ENCODE assay signal across 1 cellular context in the genomic region with DNA sequence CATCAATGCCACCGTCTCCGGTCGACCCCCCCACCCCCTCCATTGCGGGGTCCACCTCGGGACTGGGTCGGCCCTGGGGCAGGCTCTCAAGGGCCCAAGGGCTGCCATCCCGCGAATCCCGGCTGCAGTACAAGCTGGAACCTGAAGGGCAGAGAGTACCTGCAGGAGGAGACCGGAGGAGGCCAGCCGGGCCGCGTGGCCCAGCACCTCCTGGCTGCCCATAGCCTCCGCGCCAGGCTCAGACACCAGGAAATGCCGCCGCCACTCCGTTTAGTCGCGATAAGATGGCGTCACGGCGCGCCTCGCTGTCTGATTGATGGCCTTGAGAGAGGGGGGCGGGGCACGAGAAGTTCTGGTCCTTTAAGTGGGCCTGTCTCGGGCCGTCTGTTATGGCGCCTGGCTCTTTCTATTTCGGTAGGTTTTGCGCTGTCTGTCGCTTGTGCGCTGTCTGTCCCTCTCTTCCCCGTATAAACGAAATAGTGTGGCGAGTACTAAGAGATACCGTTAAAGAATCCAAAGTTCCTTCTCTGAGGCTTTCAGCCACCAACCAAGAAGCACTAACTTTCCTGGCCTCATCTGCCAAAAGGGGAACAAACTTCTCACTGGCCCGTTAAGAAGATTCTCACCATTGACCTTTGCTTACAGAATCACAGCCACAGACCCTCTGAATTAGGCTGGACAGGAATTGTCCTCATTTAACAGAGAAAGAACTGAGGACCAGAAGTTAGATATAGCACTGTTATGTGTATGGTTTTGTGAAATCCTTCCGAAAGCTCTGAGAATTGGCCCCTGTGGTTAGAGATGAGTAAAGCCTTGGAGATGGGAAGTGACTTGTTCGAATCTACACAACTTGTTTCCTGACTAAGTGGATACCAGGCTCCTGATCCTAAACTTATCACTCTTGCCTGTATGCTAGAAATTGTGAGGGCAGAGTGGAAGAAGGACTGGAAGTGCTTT.
A peak's percentile ranks its signal among the peaks of the same experiment; 100 is the strongest.
TF ChIP-seq lines count a peak whose summit lies in the region.

TSS of gene RFT1 (minus strand) at position 257 of the 957 bp plus-strand sequence. CDS start at position 222, 35 bp downstream.

TF ChIP-seq in HepG2, 621 proteins besides CTCF, POLR2A, EP300 and RAD21 (continued from another document and continues in another):
- TF ChIP-seq, protein P1, sequence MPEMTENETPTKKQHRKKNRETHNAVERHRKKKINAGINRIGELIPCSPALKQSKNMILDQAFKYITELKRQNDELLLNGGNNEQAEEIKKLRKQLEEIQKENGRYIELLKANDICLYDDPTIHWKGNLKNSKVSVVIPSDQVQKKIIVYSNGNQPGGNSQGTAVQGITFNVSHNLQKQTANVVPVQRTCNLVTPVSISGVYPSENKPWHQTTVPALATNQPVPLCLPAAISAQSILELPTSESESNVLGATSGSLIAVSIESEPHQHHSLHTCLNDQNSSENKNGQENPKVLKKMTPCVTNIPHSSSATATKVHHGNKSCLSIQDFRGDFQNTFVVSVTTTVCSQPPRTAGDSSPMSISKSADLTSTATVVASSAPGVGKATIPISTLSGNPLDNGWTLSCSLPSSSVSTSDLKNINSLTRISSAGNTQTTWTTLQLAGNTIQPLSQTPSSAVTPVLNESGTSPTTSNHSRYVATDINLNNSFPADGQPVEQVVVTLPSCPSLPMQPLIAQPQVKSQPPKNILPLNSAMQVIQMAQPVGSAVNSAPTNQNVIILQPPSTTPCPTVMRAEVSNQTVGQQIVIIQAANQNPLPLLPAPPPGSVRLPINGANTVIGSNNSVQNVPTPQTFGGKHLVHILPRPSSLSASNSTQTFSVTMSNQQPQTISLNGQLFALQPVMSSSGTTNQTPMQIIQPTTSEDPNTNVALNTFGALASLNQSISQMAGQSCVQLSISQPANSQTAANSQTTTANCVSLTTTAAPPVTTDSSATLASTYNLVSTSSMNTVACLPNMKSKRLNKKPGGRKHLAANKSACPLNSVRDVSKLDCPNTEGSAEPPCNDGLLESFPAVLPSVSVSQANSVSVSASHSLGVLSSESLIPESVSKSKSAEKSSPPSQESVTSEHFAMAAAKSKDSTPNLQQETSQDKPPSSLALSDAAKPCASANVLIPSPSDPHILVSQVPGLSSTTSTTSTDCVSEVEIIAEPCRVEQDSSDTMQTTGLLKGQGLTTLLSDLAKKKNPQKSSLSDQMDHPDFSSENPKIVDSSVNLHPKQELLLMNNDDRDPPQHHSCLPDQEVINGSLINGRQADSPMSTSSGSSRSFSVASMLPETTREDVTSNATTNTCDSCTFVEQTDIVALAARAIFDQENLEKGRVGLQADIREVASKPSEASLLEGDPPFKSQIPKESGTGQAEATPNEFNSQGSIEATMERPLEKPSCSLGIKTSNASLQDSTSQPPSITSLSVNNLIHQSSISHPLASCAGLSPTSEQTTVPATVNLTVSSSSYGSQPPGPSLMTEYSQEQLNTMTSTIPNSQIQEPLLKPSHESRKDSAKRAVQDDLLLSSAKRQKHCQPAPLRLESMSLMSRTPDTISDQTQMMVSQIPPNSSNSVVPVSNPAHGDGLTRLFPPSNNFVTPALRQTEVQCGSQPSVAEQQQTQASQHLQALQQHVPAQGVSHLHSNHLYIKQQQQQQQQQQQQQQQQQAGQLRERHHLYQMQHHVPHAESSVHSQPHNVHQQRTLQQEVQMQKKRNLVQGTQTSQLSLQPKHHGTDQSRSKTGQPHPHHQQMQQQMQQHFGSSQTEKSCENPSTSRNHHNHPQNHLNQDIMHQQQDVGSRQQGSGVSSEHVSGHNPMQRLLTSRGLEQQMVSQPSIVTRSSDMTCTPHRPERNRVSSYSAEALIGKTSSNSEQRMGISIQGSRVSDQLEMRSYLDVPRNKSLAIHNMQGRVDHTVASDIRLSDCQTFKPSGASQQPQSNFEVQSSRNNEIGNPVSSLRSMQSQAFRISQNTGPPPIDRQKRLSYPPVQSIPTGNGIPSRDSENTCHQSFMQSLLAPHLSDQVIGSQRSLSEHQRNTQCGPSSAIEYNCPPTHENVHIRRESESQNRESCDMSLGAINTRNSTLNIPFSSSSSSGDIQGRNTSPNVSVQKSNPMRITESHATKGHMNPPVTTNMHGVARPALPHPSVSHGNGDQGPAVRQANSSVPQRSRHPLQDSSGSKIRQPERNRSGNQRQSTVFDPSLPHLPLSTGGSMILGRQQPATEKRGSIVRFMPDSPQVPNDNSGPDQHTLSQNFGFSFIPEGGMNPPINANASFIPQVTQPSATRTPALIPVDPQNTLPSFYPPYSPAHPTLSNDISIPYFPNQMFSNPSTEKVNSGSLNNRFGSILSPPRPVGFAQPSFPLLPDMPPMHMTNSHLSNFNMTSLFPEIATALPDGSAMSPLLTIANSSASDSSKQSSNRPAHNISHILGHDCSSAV (CRISPR knock-in tag; IDR thresholded peaks at IDR 0.05; ENCODE audit: borderline replicate concordance) = 0 out of 2 replicates have a peak, but pooled peaks have one; percentile 48
- TF ChIP-seq ZNF17 (CRISPR knock-in tag; IDR thresholded peaks at IDR 0.05) = 0 out of 2 replicates have a peak, but pooled peaks have one; percentile 80
- peak; percentile 76 for TF ChIP-seq MED8 (CRISPR knock-in tag; IDR thresholded peaks at IDR 0.05; ENCODE audit: insufficient replicate concordance)
- TF ChIP-seq ZSCAN31 (CRISPR knock-in tag; IDR thresholded peaks at IDR 0.05; ENCODE audit: low read depth) = peak; percentile 38
- TF ChIP-seq ZNF768 (CRISPR knock-in tag; IDR thresholded peaks at IDR 0.05) = peak; percentile 77; the same call in 1 of the 2 replicates
- TF ChIP-seq ZNF326 (CRISPR knock-in tag; IDR thresholded peaks at IDR 0.05; ENCODE audit: borderline replicate concordance) = no peak
- TF ChIP-seq SOX6 (IDR thresholded peaks at IDR 0.05) = no peak
- TF ChIP-seq SOX6 (CRISPR knock-in tag; IDR thresholded peaks at IDR 0.05) = peak; percentile 75
- TF ChIP-seq, protein P2, sequence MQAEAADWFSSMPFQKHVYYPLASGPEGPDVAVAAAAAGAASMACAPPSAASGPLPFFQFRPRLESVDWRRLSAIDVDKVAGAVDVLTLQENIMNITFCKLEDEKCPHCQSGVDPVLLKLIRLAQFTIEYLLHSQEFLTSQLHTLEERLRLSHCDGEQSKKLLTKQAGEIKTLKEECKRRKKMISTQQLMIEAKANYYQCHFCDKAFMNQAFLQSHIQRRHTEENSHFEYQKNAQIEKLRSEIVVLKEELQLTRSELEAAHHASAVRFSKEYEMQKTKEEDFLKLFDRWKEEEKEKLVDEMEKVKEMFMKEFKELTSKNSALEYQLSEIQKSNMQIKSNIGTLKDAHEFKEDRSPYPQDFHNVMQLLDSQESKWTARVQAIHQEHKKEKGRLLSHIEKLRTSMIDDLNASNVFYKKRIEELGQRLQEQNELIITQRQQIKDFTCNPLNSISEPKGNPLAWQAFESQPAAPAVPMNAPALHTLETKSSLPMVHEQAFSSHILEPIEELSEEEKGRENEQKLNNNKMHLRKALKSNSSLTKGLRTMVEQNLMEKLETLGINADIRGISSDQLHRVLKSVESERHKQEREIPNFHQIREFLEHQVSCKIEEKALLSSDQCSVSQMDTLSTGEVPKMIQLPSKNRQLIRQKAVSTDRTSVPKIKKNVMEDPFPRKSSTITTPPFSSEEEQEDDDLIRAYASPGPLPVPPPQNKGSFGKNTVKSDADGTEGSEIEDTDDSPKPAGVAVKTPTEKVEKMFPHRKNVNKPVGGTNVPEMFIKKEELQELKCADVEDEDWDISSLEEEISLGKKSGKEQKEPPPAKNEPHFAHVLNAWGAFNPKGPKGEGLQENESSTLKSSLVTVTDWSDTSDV (CRISPR knock-in tag; IDR thresholded peaks at IDR 0.05) = 0 out of 2 replicates have a peak, but pooled peaks have one; percentile 29
- peak; percentile 71; the same call in 1 of the 2 replicates for TF ChIP-seq ZNF749 (CRISPR knock-in tag; IDR thresholded peaks at IDR 0.05; ENCODE audit: borderline replicate concordance)
- peak; percentile 85 for TF ChIP-seq ZNF431 (CRISPR knock-in tag; IDR thresholded peaks at IDR 0.05; ENCODE audit: borderline replicate concordance, low read depth)
- TF ChIP-seq ZNF614 (CRISPR knock-in tag; IDR thresholded peaks at IDR 0.05; ENCODE audit: borderline replicate concordance) = peak; percentile 78; the same call in 1 of the 2 replicates
- peak; percentile 90 for TF ChIP-seq MEIS1 (CRISPR knock-in tag; IDR thresholded peaks at IDR 0.05; ENCODE audit: borderline replicate concordance)
- TF ChIP-seq ZGPAT (CRISPR knock-in tag; IDR thresholded peaks at IDR 0.05) = peak; percentile 77
- 0 out of 2 replicates have a peak, but pooled peaks have one; percentile 47 for TF ChIP-seq ZNF343 (CRISPR knock-in tag; IDR thresholded peaks at IDR 0.05)
- no peak for TF ChIP-seq HNF1B (CRISPR knock-in tag; IDR thresholded peaks at IDR 0.05)
- TF ChIP-seq MYC (CRISPR knock-in tag; IDR thresholded peaks at IDR 0.05; ENCODE audit: borderline replicate concordance) = peak; percentile 96
- TF ChIP-seq ATF5 (CRISPR knock-in tag; IDR thresholded peaks at IDR 0.05; ENCODE audit: low read depth) = 0 out of 2 replicates have a peak, but pooled peaks have one; percentile 54
- TF ChIP-seq EED (CRISPR knock-in tag; IDR thresholded peaks at IDR 0.05) = peak; percentile 56; the same call in 1 of the 2 replicates
- TF ChIP-seq RXRA (CRISPR knock-in tag; IDR thresholded peaks at IDR 0.05) = peak; percentile 79
- TF ChIP-seq, protein P3, sequence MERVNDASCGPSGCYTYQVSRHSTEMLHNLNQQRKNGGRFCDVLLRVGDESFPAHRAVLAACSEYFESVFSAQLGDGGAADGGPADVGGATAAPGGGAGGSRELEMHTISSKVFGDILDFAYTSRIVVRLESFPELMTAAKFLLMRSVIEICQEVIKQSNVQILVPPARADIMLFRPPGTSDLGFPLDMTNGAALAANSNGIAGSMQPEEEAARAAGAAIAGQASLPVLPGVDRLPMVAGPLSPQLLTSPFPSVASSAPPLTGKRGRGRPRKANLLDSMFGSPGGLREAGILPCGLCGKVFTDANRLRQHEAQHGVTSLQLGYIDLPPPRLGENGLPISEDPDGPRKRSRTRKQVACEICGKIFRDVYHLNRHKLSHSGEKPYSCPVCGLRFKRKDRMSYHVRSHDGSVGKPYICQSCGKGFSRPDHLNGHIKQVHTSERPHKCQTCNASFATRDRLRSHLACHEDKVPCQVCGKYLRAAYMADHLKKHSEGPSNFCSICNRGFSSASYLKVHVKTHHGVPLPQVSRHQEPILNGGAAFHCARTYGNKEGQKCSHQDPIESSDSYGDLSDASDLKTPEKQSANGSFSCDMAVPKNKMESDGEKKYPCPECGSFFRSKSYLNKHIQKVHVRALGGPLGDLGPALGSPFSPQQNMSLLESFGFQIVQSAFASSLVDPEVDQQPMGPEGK (CRISPR knock-in tag; IDR thresholded peaks at IDR 0.05) = peak; percentile 36; the same call in 1 of the 2 replicates
- TF ChIP-seq MLX (CRISPR knock-in tag; IDR thresholded peaks at IDR 0.05) = 0 out of 2 replicates have a peak, but pooled peaks have one; percentile 52
- no peak for TF ChIP-seq ZNF629 (CRISPR knock-in tag; conservative IDR thresholded peaks at IDR 0.05)
- TF ChIP-seq ASH2L (IDR thresholded peaks at IDR 0.05; ENCODE audit: insufficient read length, low read depth, low read length) = peak; percentile 68
- peak; percentile 73 for TF ChIP-seq XRCC5 (optimal IDR thresholded peaks at IDR 0.05; ENCODE audit: low read length)
- peak; percentile 94 for TF ChIP-seq MXD4 (CRISPR knock-in tag; IDR thresholded peaks at IDR 0.05)
- peak; percentile 58; the same call in 1 of the 2 replicates for TF ChIP-seq TSC22D2 (CRISPR knock-in tag; IDR thresholded peaks at IDR 0.05; ENCODE audit: borderline replicate concordance)
- no peak for TF ChIP-seq MIER2 (CRISPR knock-in tag; IDR thresholded peaks at IDR 0.05)
- peak; percentile 81; the same call in 1 of the 2 replicates for TF ChIP-seq PITX1 (CRISPR knock-in tag; IDR thresholded peaks at IDR 0.05)
- no peak for TF ChIP-seq TRIM24 (CRISPR knock-in tag; IDR thresholded peaks at IDR 0.05)
- TF ChIP-seq ELF1 (CRISPR knock-in tag; IDR thresholded peaks at IDR 0.05) = peak; percentile 97
- TF ChIP-seq CREBL2 (CRISPR knock-in tag; IDR thresholded peaks at IDR 0.05; ENCODE audit: borderline replicate concordance) = peak; percentile 41; the same call in 1 of the 2 replicates
- peak; percentile 34 for TF ChIP-seq TAF15 (IDR thresholded peaks at IDR 0.05; ENCODE audit: low read depth, low read length, poor library complexity, severe bottlenecking)
